ENCODE assay signal across 1 cellular context in the genomic region with DNA sequence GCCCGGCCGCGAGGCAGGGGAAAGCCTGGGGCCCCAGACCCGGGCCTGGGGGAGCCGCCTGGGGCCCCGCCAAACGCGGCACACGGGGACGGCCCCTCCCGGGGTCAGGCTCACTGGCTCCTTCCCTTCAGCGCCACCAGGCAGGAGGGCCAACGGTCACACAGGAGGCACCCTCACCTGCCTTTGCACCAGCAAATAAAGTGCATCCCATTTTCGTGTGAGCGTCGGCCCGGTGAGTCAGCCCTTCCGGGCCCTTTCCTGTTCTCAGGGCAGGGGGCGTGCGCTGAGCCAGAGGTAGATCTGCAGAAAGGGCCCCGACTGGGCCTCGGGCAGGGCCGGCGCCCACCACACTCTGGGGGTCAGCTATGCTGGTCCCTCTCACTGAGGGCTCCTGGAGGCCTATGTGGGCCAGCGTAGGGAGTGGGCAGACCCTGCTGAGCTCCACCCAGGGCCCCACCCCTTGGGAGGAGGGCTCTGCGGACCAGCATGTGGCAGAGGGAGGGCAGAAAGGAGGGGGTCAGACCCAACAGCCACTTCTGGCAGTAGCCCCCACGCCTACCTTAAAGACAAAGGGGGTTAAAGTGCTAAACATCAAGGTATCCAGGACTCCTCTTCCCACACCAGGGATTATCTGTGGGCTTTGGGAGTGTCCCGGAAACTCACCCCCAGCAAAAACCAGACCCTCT.
TF ChIP-seq lines count a peak whose summit lies in the region.

No MANE protein-coding gene starts in this region.

TF ChIP-seq in HepG2, 621 proteins besides CTCF, POLR2A, EP300 and RAD21 (continued from another document and continues in another):
- TF ChIP-seq, protein P1, sequence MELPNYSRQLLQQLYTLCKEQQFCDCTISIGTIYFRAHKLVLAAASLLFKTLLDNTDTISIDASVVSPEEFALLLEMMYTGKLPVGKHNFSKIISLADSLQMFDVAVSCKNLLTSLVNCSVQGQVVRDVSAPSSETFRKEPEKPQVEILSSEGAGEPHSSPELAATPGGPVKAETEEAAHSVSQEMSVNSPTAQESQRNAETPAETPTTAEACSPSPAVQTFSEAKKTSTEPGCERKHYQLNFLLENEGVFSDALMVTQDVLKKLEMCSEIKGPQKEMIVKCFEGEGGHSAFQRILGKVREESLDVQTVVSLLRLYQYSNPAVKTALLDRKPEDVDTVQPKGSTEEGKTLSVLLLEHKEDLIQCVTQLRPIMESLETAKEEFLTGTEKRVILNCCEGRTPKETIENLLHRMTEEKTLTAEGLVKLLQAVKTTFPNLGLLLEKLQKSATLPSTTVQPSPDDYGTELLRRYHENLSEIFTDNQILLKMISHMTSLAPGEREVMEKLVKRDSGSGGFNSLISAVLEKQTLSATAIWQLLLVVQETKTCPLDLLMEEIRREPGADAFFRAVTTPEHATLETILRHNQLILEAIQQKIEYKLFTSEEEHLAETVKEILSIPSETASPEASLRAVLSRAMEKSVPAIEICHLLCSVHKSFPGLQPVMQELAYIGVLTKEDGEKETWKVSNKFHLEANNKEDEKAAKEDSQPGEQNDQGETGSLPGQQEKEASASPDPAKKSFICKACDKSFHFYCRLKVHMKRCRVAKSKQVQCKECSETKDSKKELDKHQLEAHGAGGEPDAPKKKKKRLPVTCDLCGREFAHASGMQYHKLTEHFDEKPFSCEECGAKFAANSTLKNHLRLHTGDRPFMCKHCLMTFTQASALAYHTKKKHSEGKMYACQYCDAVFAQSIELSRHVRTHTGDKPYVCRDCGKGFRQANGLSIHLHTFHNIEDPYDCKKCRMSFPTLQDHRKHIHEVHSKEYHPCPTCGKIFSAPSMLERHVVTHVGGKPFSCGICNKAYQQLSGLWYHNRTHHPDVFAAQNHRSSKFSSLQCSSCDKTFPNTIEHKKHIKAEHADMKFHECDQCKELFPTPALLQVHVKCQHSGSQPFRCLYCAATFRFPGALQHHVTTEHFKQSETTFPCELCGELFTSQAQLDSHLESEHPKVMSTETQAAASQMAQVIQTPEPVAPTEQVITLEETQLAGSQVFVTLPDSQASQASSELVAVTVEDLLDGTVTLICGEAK (IDR thresholded peaks at IDR 0.05), result no peak
- TF ChIP-seq, protein P1 (CRISPR knock-in tag; IDR thresholded peaks at IDR 0.05), result no peak
- TF ChIP-seq KLF9 (CRISPR knock-in tag; IDR thresholded peaks at IDR 0.05; ENCODE audit: low read depth), result peak; percentile 86; the same call in 1 of the 2 replicates
- TF ChIP-seq ZNF644 (CRISPR knock-in tag; IDR thresholded peaks at IDR 0.05; ENCODE audit: low read depth), result no peak
- TF ChIP-seq ZNF543 (CRISPR knock-in tag; IDR thresholded peaks at IDR 0.05), result peak; percentile 78
- no peak for TF ChIP-seq PHF5A (CRISPR knock-in tag; IDR thresholded peaks at IDR 0.05; ENCODE audit: low read depth, unreplicated experiment)
- TF ChIP-seq ZNF121 (CRISPR knock-in tag; IDR thresholded peaks at IDR 0.05), result peak; percentile 61; the same call in 1 of the 2 replicates
- no peak for TF ChIP-seq KIAA2018 (CRISPR knock-in tag; IDR thresholded peaks at IDR 0.05; ENCODE audit: borderline replicate concordance)
- TF ChIP-seq ZNF883 (CRISPR knock-in tag; IDR thresholded peaks at IDR 0.05; ENCODE audit: not compliant biosample characterization), result peak; percentile 46
- no peak for TF ChIP-seq SYNCRIP (IDR thresholded peaks at IDR 0.05; ENCODE audit: insufficient read depth, low read depth, low read length)
- peak; percentile 54 for TF ChIP-seq ISL2 (CRISPR knock-in tag; IDR thresholded peaks at IDR 0.05)
- TF ChIP-seq CBX1 (IDR thresholded peaks at IDR 0.05; ENCODE audit: low read depth), result no peak
- TF ChIP-seq ZNF737 (CRISPR knock-in tag; IDR thresholded peaks at IDR 0.05; ENCODE audit: borderline replicate concordance), result no peak
- TF ChIP-seq HDAC1 (CRISPR knock-in tag; IDR thresholded peaks at IDR 0.05), result peak; percentile 44; the same call in 1 of the 2 replicates
- no peak for TF ChIP-seq ZNF383 (CRISPR knock-in tag; IDR thresholded peaks at IDR 0.05; ENCODE audit: borderline replicate concordance)
- TF ChIP-seq ZNF292 (CRISPR knock-in tag; IDR thresholded peaks at IDR 0.05; ENCODE audit: borderline replicate concordance, low read depth), result 0 out of 2 replicates have a peak, but pooled peaks have one; percentile 24
- TF ChIP-seq, protein P2, sequence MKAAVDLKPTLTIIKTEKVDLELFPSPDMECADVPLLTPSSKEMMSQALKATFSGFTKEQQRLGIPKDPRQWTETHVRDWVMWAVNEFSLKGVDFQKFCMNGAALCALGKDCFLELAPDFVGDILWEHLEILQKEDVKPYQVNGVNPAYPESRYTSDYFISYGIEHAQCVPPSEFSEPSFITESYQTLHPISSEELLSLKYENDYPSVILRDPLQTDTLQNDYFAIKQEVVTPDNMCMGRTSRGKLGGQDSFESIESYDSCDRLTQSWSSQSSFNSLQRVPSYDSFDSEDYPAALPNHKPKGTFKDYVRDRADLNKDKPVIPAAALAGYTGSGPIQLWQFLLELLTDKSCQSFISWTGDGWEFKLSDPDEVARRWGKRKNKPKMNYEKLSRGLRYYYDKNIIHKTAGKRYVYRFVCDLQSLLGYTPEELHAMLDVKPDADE (CRISPR knock-in tag; IDR thresholded peaks at IDR 0.05), result no peak
- no peak for TF ChIP-seq TBP (CRISPR knock-in tag; IDR thresholded peaks at IDR 0.05)
- TF ChIP-seq, protein P3, sequence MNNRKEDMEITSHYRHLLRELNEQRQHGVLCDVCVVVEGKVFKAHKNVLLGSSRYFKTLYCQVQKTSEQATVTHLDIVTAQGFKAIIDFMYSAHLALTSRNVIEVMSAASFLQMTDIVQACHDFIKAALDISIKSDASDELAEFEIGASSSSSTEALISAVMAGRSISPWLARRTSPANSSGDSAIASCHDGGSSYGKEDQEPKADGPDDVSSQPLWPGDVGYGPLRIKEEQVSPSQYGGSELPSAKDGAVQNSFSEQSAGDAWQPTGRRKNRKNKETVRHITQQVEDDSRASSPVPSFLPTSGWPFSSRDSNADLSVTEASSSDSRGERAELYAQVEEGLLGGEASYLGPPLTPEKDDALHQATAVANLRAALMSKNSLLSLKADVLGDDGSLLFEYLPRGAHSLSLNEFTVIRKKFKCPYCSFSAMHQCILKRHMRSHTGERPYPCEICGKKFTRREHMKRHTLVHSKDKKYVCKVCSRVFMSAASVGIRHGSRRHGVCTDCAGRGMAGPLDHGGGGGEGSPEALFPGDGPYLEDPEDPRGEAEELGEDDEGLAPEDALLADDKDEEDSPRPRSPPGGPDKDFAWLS (CRISPR knock-in tag; IDR thresholded peaks at IDR 0.05; ENCODE audit: borderline replicate concordance), result no peak
- no peak for TF ChIP-seq THYN1 (CRISPR knock-in tag; IDR thresholded peaks at IDR 0.05; ENCODE audit: borderline replicate concordance, low read depth)
- TF ChIP-seq, protein P4, sequence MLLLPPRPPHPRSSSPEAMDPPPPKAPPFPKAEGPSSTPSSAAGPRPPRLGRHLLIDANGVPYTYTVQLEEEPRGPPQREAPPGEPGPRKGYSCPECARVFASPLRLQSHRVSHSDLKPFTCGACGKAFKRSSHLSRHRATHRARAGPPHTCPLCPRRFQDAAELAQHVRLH (CRISPR knock-in tag; IDR thresholded peaks at IDR 0.05; ENCODE audit: borderline replicate concordance, low read depth), result peak; percentile 96
- peak; percentile 22; the same call in 1 of the 2 replicates for TF ChIP-seq CEBPG (CRISPR knock-in tag; IDR thresholded peaks at IDR 0.05)
- TF ChIP-seq TRIM22 (IDR thresholded peaks at IDR 0.05), result no peak
- peak; percentile 90; the same call in 1 of the 2 replicates for TF ChIP-seq ZBTB44 (CRISPR knock-in tag; IDR thresholded peaks at IDR 0.05)
- TF ChIP-seq ZSCAN21 (CRISPR knock-in tag; IDR thresholded peaks at IDR 0.05; ENCODE audit: borderline replicate concordance), result no peak; the same call in 1 of the 2 replicates
- TF ChIP-seq ZNF354B (CRISPR knock-in tag; IDR thresholded peaks at IDR 0.05), result no peak; the same call in 1 of the 2 replicates
- TF ChIP-seq ZNF350 (CRISPR knock-in tag; IDR thresholded peaks at IDR 0.05; ENCODE audit: borderline replicate concordance, low read depth), result peak; percentile 91
